Comparison of ENCODE assay signal across 19 cellular contexts in genomic region chr16:16107839-16108238, GRCh38.
"Had no signal": no experiment of that assay in that cellular context is flagged by ENCODE, and none has a peak within 500 bp of the region (broad histone marks: within the 10 kb centered on the region; RNA-seq: fewer than 3 reads in every experiment).

No MANE protein-coding gene starts in this region.

- H3K4me1 ChIP-seq: colonic mucosa, heart right ventricle had no signal

- H3K4me3 Mint-ChIP-seq: endodermal cell; naive thymus-derived CD4-positive, alpha-beta T cell; stimulated activated naive B cell treated with anti-CD40 and anti-IgM and Interleukin-4, amounts not matched to agents 10 μg/mL and 1 μg/mL and 100 μg/mL, for 72 hours; stimulated activated naive CD8-positive, alpha-beta T cell treated with anti-CD3 and anti-CD28 coated beads, Interleukin-15, amount 100 ng/mL, for 72 hours had no signal

- H3K4me2 ChIP-seq: smooth muscle cell had no signal

- DNase-seq: colonic mucosa; dermis blood vessel endothelial cell; effector CD4-positive, alpha-beta T cell; endodermal cell; erythroblast; heart right ventricle; hypothalamus; kidney glomerular epithelial cell; mammary epithelial cell; naive thymus-derived CD4-positive, alpha-beta T cell; right cardiac atrium; stimulated activated CD4-positive, alpha-beta T cell treated with anti-CD3 and anti-CD28 coated beads, Interleukin-4, amount 100 ng/mL, for 4 hours; stimulated activated naive B cell treated with anti-CD40 and anti-IgM and Interleukin-4, amounts not matched to agents 10 μg/mL and 1 μg/mL and 100 μg/mL, for 72 hours; stimulated activated naive CD8-positive, alpha-beta T cell treated with anti-CD3 and anti-CD28 coated beads, Interleukin-15, amount 100 ng/mL, for 72 hours; substantia nigra; trophoblast cell had no signal

- H3K4me1 Mint-ChIP-seq: stimulated activated naive CD8-positive, alpha-beta T cell treated with anti-CD3 and anti-CD28 coated beads, Interleukin-15, amount 100 ng/mL, for 72 hours had no signal

- H3K27me3 Mint-ChIP-seq: naive thymus-derived CD4-positive, alpha-beta T cell; stimulated activated naive B cell treated with anti-CD40 and anti-IgM and Interleukin-4, amounts not matched to agents 10 μg/mL and 1 μg/mL and 100 μg/mL, for 72 hours; stimulated activated naive CD8-positive, alpha-beta T cell treated with anti-CD3 and anti-CD28 coated beads, Interleukin-15, amount 100 ng/mL, for 72 hours had no signal

- H3K9me3 Mint-ChIP-seq: stimulated activated naive B cell treated with anti-CD40 and anti-IgM and Interleukin-4, amounts not matched to agents 10 μg/mL and 1 μg/mL and 100 μg/mL, for 72 hours; stimulated activated naive CD8-positive, alpha-beta T cell treated with anti-CD3 and anti-CD28 coated beads, Interleukin-15, amount 100 ng/mL, for 72 hours had no signal

- H3K27me3 ChIP-seq: colonic mucosa, heart right ventricle, neutrophil had no signal

- H3K27ac ChIP-seq: colonic mucosa, heart right ventricle, neutrophil, thoracic aorta had no signal

- H3K9me3 ChIP-seq: colonic mucosa, heart right ventricle, neutrophil, thoracic aorta had no signal

- H3K4me3 ChIP-seq: colonic mucosa, heart right ventricle, smooth muscle cell, thoracic aorta had no signal

- ATAC-seq: heart right ventricle; naive thymus-derived CD4-positive, alpha-beta T cell; right cardiac atrium; stimulated activated naive B cell treated with anti-CD40 and anti-IgM and Interleukin-4, amounts not matched to agents 10 μg/mL and 1 μg/mL and 100 μg/mL, for 72 hours; stimulated activated naive CD8-positive, alpha-beta T cell treated with anti-CD3 and anti-CD28 coated beads, Interleukin-15, amount 100 ng/mL, for 72 hours had no signal
